11 cellular contexts compared by ENCODE assay signal in genomic region chr5:159972538-159973362, GRCh38. TPM values are rescaled to one million over a fixed set of nuclear protein-coding genes. Genes with fewer than 3 reads are reported as not detected.
DNase-seq lines count a peak whose midpoint lies in the region; ATAC-seq and TF ChIP-seq lines count a peak whose summit lies in the region.
"Had no signal": no experiment of that assay in that cellular context is flagged by ENCODE, and none has a peak within 500 bp of the region (broad histone marks: within the 10 kb centered on the region; RNA-seq: fewer than 3 reads in every experiment).

No MANE protein-coding gene starts in this region.

- H3K27ac ChIP-seq in foreskin keratinocyte (no peak overlapping the region), neuronal stem cell (replicated peaks; ENCODE audit: low read length) (no peak overlapping the region), colonic mucosa (no peak overlapping the region), prostate gland (no peak overlapping the region)
- H3K27ac ChIP-seq: 22Rv1 had no signal

- no peak for TF ChIP-seq POLR2A in prostate gland (IDR thresholded peaks at IDR 0.05)

- ATAC-seq in T-cell (replicated peaks in 1 of 4) (no peak), foreskin keratinocyte (peak; percentile 25)

- H3K36me3 ChIP-seq in neuronal stem cell (replicated peaks in 1 of 2; ENCODE audit: control insufficient read depth in 2 of 2, insufficient read depth in 2 of 2, low read length in 2 of 2) (no peaks in the 10 kb centered on the region), colonic mucosa (no peaks in the 10 kb centered on the region), prostate gland (no peaks in the 10 kb centered on the region)

- H3K4me1 ChIP-seq in foreskin keratinocyte (peaks cover 3% of the 10 kb centered on the region), neuronal stem cell (ENCODE audit: control insufficient read depth in 2 of 2, insufficient read depth in 1 of 2, low read depth in 1 of 2, low read length in 2 of 2) (peaks cover 0 to 1% of the 10 kb centered on the region in 2 donors), colonic mucosa (no peaks in the 10 kb centered on the region), prostate gland (replicated peaks) (no peaks in the 10 kb centered on the region)

- no peak for TF ChIP-seq CTCF in foreskin keratinocyte (conservative IDR thresholded peaks at IDR 0.05)
- TF ChIP-seq CTCF in colonic mucosa (IDR thresholded peaks at IDR 0.05) = no peak
- TF ChIP-seq CTCF in prostate gland (IDR thresholded peaks at IDR 0.05) = no peak

- H3K18ac ChIP-seq in neuronal stem cell (ENCODE audit: low read length) = peak overlapping the region; percentile 65

- POLR2A ChIA-PET in T-cell (lab: Charles Lee) = no interaction called here

- peaks cover 8 to 13% (median 11%) of the 10 kb centered on the region in 3 donors for H3K4me1 Mint-ChIP-seq in T-cell

- H3K14ac ChIP-seq in neuronal stem cell (ENCODE audit: low read length) = no peak overlapping the region

- H3K27ac Mint-ChIP-seq in T-cell = no peak overlapping the region

- peak overlapping the region; percentile 60 to 70 (median 67) for H3K4me3 Mint-ChIP-seq in T-cell

- CTCF ChIA-PET in T-cell (lab: Charles Lee) = interaction anchor here (0.5 to 1.2 kb wide), 3 partner anchors 19 to 1286 kb away, joined by 3 to 5 read pairs (median 3); no protein-coding TSS in a partner anchor

- H3K4me3 ChIP-seq in neuronal stem cell (ENCODE audit: low read length in 2 of 2) = no peak overlapping the region
- H3K4me3 ChIP-seq in colonic mucosa = no peak overlapping the region
- peak overlapping the region in 1 of 2 donors; percentile 16 for H3K4me3 ChIP-seq in prostate gland

- intact Hi-C loops in colonic mucosa (cut with DNase I) (no loop called here), prostate gland (cut with DNase I) (loop anchor here (10.0 kb wide), 1 partner anchor 638 kb away; the partner anchor contains the start of gene IL12B)

- no peaks in the 10 kb centered on the region for H3K36me3 Mint-ChIP-seq in T-cell

- H3K79me1 ChIP-seq in neuronal stem cell (ENCODE audit: low read depth, low read length) = no peaks in the 10 kb centered on the region

- no peak overlapping the region for H2BK15ac ChIP-seq in neuronal stem cell (ENCODE audit: low read length)

- H3K4me2 ChIP-seq in neuronal stem cell (ENCODE audit: insufficient read depth, low read length, poor library complexity, severe bottlenecking) = no peak overlapping the region

- H3K23ac ChIP-seq in neuronal stem cell (ENCODE audit: low read depth, low read length, poor library complexity) = peak overlapping the region; percentile 27

- H2BK12ac ChIP-seq in neuronal stem cell (ENCODE audit: low read length) = no peak overlapping the region

- no peaks in the 10 kb centered on the region for H3K9me3 Mint-ChIP-seq in T-cell

- H3K27me3 ChIP-seq in foreskin keratinocyte = peaks cover 49% of the 10 kb centered on the region
- H3K27me3 ChIP-seq in neuronal stem cell (ENCODE audit: control insufficient read depth in 3 of 3, insufficient read depth in 3 of 3, low read depth in 1 of 3, low read length in 3 of 3) = peaks cover 10 to 81% (median 36%) of the 10 kb centered on the region in 3 experiments
- peaks cover 21% of the 10 kb centered on the region for H3K27me3 ChIP-seq in colonic mucosa
- no peaks in the 10 kb centered on the region for H3K27me3 ChIP-seq in prostate gland (replicated peaks; ENCODE audit: insufficient read depth)

- no CpG with 5 or more reads among the region's 50 CpGs for WGBS in neuronal stem cell (ENCODE audit: extremely low coverage in 2 of 2, insufficient read length in 2 of 2, insufficient replicate concordance in 1 of 2), 2 donors
- WGBS in prostate gland = 44% methylated on average over 44 of the region's 50 CpGs

- H3K9ac ChIP-seq in neuronal stem cell (ENCODE audit: low read depth, low read length, poor library complexity) = no peak overlapping the region
- no peak overlapping the region for H3K9ac ChIP-seq in colonic mucosa (ENCODE audit: low read depth in 2 of 2, low read length in 2 of 2)

- no peak overlapping the region for H4K8ac ChIP-seq in neuronal stem cell (ENCODE audit: low read depth, low read length)

- H2BK120ac ChIP-seq in neuronal stem cell (ENCODE audit: low read depth, low read length) = no peak overlapping the region

- no peak overlapping the region for H2AK5ac ChIP-seq in neuronal stem cell (ENCODE audit: low read depth, low read length)

- DNase-seq in DMS 273 (lab: John Stamatoyannopoulos, UW; ENCODE audit: unreplicated experiment) = peak; percentile 22
- DNase-seq in DMS 273 treated with DMSO at 0.1 percent for 48 hours (lab: John Stamatoyannopoulos, UW) = no peak
- DNase-seq in T-cell = no peak
- DNase-seq in foreskin keratinocyte = no peak
- no peak for DNase-seq in neuronal stem cell (ENCODE audit: low spot score)
- no peak for DNase-seq in colonic mucosa
- DNase-seq in prostate gland (ENCODE audit: low spot score) = no peak
- no peak for DNase-seq in stimulated activated CD4-positive, alpha-beta T cell treated with anti-CD3 and anti-CD28 coated beads, Interleukin-2, amount 100 ng/mL, for 48 hours
- DNase-seq: effector CD4-positive, alpha-beta T cell; NCI-H526 treated with DMSO at 0.1 percent for 48 hours had no signal

- no peak overlapping the region for H4K91ac ChIP-seq in neuronal stem cell (ENCODE audit: low read depth, low read length, poor library complexity)

- H3K9me3 ChIP-seq in neuronal stem cell (replicated peaks in 1 of 2; ENCODE audit: control insufficient read depth in 2 of 2, insufficient read depth in 1 of 2, low read depth in 1 of 2, low read length in 2 of 2) (peaks cover 2 to 3% of the 10 kb centered on the region in 2 donors), colonic mucosa (no peaks in the 10 kb centered on the region), prostate gland (no peaks in the 10 kb centered on the region)

- no peak overlapping the region for H2AFZ ChIP-seq in neuronal stem cell (ENCODE audit: low read length)

- H3K27me3 Mint-ChIP-seq in T-cell = peaks cover 58 to 67% of the 10 kb centered on the region in 2 donors

- no peak overlapping the region for H3K4ac ChIP-seq in neuronal stem cell (ENCODE audit: low read length)

- no peak overlapping the region for H2BK5ac ChIP-seq in neuronal stem cell (ENCODE audit: low read length)

RNA-seq across cellular contexts. Expression of gene TTC1, which starts 36.2 kb away (rescaled TPM):
- 10 to 100 TPM; 25.4 to 43.6 (median 37.3) TPM for total RNA-seq in T-cell
- 48.8 and 53.1 TPM in 2 replicates for total RNA-seq in foreskin keratinocyte
- polyA plus RNA-seq in foreskin keratinocyte = 50.4 and 56.8 TPM in 2 replicates
- 47.8 TPM for polyA plus RNA-seq in neuronal stem cell (2013, experiment 1 of 2)
- polyA plus RNA-seq in neuronal stem cell (2013, experiment 2 of 2) = 49.0 TPM
- 10 to 100 TPM; 41.1 to 46.4 TPM for total RNA-seq in colonic mucosa
- 10 to 100 TPM; 30.6 to 34.2 TPM for total RNA-seq in prostate gland

RNA-seq across cellular contexts. Expression of gene ADRA1B, which starts 56.5 kb away (rescaled TPM):
- total RNA-seq in T-cell (under 1 TPM in 1 of 5 donors, not detected in 4; 0.12 TPM), foreskin keratinocyte (0.11 TPM in 1 of 2 replicates, not detected in the other), colonic mucosa (under 1 TPM; 0.32 to 0.69 TPM), prostate gland (under 1 TPM; 0.14 to 0.74 TPM)
- 0.07 TPM in 1 of 2 replicates, not detected in the other for polyA plus RNA-seq in foreskin keratinocyte
- polyA plus RNA-seq in neuronal stem cell (2013, experiment 1 of 2) = 0.14 TPM
- polyA plus RNA-seq in neuronal stem cell (2013, experiment 2 of 2) = 0.18 TPM
